15 cellular contexts compared by ENCODE assay signal in the genomic region with DNA sequence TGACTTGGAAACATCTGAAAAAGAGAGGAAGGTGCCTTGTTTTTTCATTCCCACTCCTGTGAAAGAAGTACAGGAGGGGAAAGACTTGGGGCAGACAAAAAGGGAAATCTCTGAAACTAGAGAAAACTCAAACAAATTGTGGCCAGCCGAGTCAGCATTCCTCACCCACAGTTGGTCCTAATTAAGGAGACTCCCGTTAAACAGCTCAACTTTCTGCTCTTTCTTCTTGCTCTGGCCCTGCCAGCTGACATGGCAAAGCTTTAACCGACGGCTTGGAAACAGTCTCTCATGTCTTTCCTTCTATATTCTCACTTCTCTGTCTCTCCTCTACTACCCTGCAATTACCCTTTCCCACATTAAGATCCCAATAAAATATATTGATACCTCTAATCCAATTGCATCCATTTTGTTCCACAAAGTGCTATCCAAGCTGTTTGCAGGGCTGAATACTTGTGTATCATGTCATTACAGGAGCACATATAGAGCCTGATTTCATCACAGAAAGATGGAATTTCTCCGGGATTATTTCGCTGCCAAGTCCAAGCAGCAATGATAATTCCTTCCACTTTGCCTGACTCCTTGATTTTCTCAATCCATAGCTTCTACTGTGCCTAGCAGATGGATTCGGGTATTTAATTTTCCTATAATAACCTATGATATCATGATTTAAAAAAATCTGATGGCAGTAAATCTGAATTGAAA.
DNase-seq lines count a peak whose midpoint lies in the region; ATAC-seq, FAIRE-seq and TF ChIP-seq lines count a peak whose summit lies in the region.
"Had no signal": no experiment of that assay in that cellular context is flagged by ENCODE, and none has a peak within 500 bp of the region (broad histone marks: within the 10 kb centered on the region; RNA-seq: fewer than 3 reads in every experiment).

No MANE protein-coding gene starts in this region.

- peak; percentile 57 for DNase-seq in choroid plexus epithelial cell (ENCODE audit: low read depth)
- DNase-seq in LoVo (ENCODE audit: low spot score): no peak
- DNase-seq in omental fat pad (ENCODE audit: low spot score): no peak
- DNase-seq in GOT3 (lab: John Stamatoyannopoulos, UW): no peak
- no peak for DNase-seq in left colon
- DNase-seq: activated CD4-positive, alpha-beta T cell treated with anti-CD3 and anti-CD28 coated beads for 4 hours; activated T-cell treated with anti-CD3 and anti-CD28 coated beads, Interleukin-2, amount 50 U/mL, for 48 hours; immature natural killer cell; naive thymus-derived CD4-positive, alpha-beta T cell; NCI-H2081 treated with DMSO at 0.1 percent for 48 hours; upper lobe of left lung had no signal

- H3K4me1 ChIP-seq in KMS-11 (ENCODE audit: low read depth, poor library complexity, severe bottlenecking) (peaks cover 100% of the 10 kb centered on the region), mesodermal cell (ENCODE audit: control insufficient read depth, insufficient read depth, low read length, poor library complexity, severe bottlenecking) (peaks cover 58% of the 10 kb centered on the region)

- H4K20me1 ChIP-seq in KMS-11 (ENCODE audit: insufficient read depth): no peaks in the 10 kb centered on the region

- H3K4me3 ChIP-seq in KMS-11 (IDR thresholded peaks at IDR 0.05; ENCODE audit: insufficient read depth, low read depth, low read length) (peak overlapping the region; percentile 73), choroid plexus epithelial cell (ENCODE audit: low read depth, low read length) (no peak overlapping the region), mesodermal cell (ENCODE audit: extremely low read depth, insufficient read depth, low read length, poor library complexity, severe bottlenecking) (no peak overlapping the region)
- H3K4me3 ChIP-seq: skin epidermis, upper lobe of left lung had no signal

- peak overlapping the region; percentile 53; the same call in 1 of the 2 replicates for H3K9ac ChIP-seq in KMS-11

- peak overlapping the region; percentile 97 for H3K4me2 ChIP-seq in KMS-11

- H3K79me2 ChIP-seq in KMS-11 (ENCODE audit: insufficient read depth, low read depth): no peaks in the 10 kb centered on the region

- H3K27me3 ChIP-seq in KMS-11 (ENCODE audit: insufficient read depth, low read depth): no peaks in the 10 kb centered on the region
- H3K27me3 ChIP-seq: upper lobe of left lung had no signal

- no peak for ATAC-seq in omental fat pad (ENCODE audit: low FRiP score)
- no peak for ATAC-seq in left colon
- ATAC-seq: naive thymus-derived CD4-positive, alpha-beta T cell had no signal

- TF ChIP-seq CTCF in KMS-11 (conservative IDR thresholded peaks at IDR 0.05; ENCODE audit: low read depth, low read length): no peak
- TF ChIP-seq CTCF in choroid plexus epithelial cell (conservative IDR thresholded peaks at IDR 0.05; ENCODE audit: low read depth, low read length): no peak
- TF ChIP-seq CTCF in omental fat pad (IDR thresholded peaks at IDR 0.05): no peak

- peak; percentile 98 for FAIRE-seq in A204.1 (lab: Jason Lieb, UNC)

- H3K9me3 ChIP-seq in mesodermal cell (ENCODE audit: control insufficient read depth, low read length): no peaks in the 10 kb centered on the region
- H3K9me3 ChIP-seq: upper lobe of left lung had no signal

- H2AFZ ChIP-seq in KMS-11 (ENCODE audit: low read depth): no peak overlapping the region

- WGBS in mesodermal cell (ENCODE audit: insufficient coverage in 2 of 2), 2 experiments: 51% methylated on average over 5 to 6 of the region's 7 CpGs

- no peaks in the 10 kb centered on the region for H3K36me3 ChIP-seq in KMS-11 (ENCODE audit: insufficient read depth)
- peaks cover 10% of the 10 kb centered on the region for H3K36me3 ChIP-seq in mesodermal cell (ENCODE audit: control insufficient read depth, insufficient read depth, low read length)
- H3K36me3 ChIP-seq: upper lobe of left lung had no signal

- intact Hi-C loops in left colon (cut with DNase I, micrococcal nuclease): no loop called here

- H3K27ac ChIP-seq in KMS-11: peak overlapping the region; percentile 93
- peak overlapping the region; percentile 71 for H3K27ac ChIP-seq in mesodermal cell (ENCODE audit: low read depth, low read length, severe bottlenecking)
- H3K27ac ChIP-seq: upper lobe of left lung had no signal
